In genomic region chr9:468766-469496, GRCh38 we compare ENCODE assay signal across 8 cellular contexts. TPM values are rescaled to one million over a fixed set of nuclear protein-coding genes. Genes with fewer than 3 reads are reported as not detected.
DNase-seq lines count a peak whose midpoint lies in the region; ATAC-seq and TF ChIP-seq lines count a peak whose summit lies in the region.

No MANE protein-coding gene starts in this region.

- peak; percentile 24 for DNase-seq in GM10266 (ENCODE audit: extremely low spot score)
- peak in 1 of 3 donors; percentile 49 for DNase-seq in Peyer's patch
- no peak for DNase-seq in epithelial cell of proximal tubule (ENCODE audit: low read depth)
- no peak for DNase-seq in psoas muscle
- DNase-seq in HuH-7 (ENCODE audit: low spot score), result no peak
- DNase-seq in foreskin fibroblast, result no peak

- ATAC-seq in psoas muscle, result no peak
- ATAC-seq in GM21526 (IDR thresholded peaks at IDR 0.05; ENCODE audit: low FRiP score, unreplicated experiment), result no peak
- ATAC-seq in GM18870 (IDR thresholded peaks at IDR 0.05; ENCODE audit: unreplicated experiment), result no peak

- no peaks in the 10 kb centered on the region for H3K9me3 ChIP-seq in Peyer's patch
- H3K9me3 ChIP-seq in psoas muscle, result no peaks in the 10 kb centered on the region

- intact Hi-C loops in psoas muscle (cut with DNase I), result no loop called here

- H3K27ac ChIP-seq in Peyer's patch (peak overlapping the region; percentile 82 to 91 (median 86)), psoas muscle (no peak overlapping the region)

- peak overlapping the region in 2 of 4 donors; percentile 30 to 60 for H3K4me3 ChIP-seq in Peyer's patch
- H3K4me3 ChIP-seq in epithelial cell of proximal tubule (ENCODE audit: low read depth, low read length), result peak overlapping the region; percentile 67
- H3K4me3 ChIP-seq in psoas muscle, result peak overlapping the region; percentile 71
- peak overlapping the region in 1 of 2 donors; percentile 6 for H3K4me3 ChIP-seq in foreskin fibroblast (ENCODE audit: low read depth in 1 of 2, low read length in 2 of 2)

- H3K4me1 ChIP-seq in Peyer's patch (peaks cover 0 to 14% (median 4%) of the 10 kb centered on the region in 4 donors), psoas muscle (peaks cover 3% of the 10 kb centered on the region)

- no peak for TF ChIP-seq POLR2A in Peyer's patch (IDR thresholded peaks at IDR 0.05)

- 19 to 29% (median 23%) methylated on average over 8 to 9 of the region's 10 CpGs for WGBS in psoas muscle, 3 donors

- H3K27me3 ChIP-seq in Peyer's patch (no peaks in the 10 kb centered on the region), psoas muscle (ENCODE audit: insufficient read depth in 3 of 3, low read length in 2 of 3) (no peaks in the 10 kb centered on the region)

- TF ChIP-seq CTCF in GM10266 (IDR thresholded peaks at IDR 0.05; ENCODE audit: control insufficient read depth, insufficient read depth, low read depth, missing control alignments) (no peak), Peyer's patch (IDR thresholded peaks at IDR 0.05) (no peak), epithelial cell of proximal tubule (conservative IDR thresholded peaks at IDR 0.05; ENCODE audit: low read depth, low read length) (no peak), psoas muscle (IDR thresholded peaks at IDR 0.05) (no peak), foreskin fibroblast (IDR thresholded peaks at IDR 0.05; ENCODE audit: low read depth, low read length) (no peak)

- H3K36me3 ChIP-seq in Peyer's patch (peaks cover 0 to under 1% (median 0%) of the 10 kb centered on the region in 3 donors), psoas muscle (ENCODE audit: insufficient read depth in 1 of 2, low read depth in 1 of 2) (no peaks in the 10 kb centered on the region)

RNA-seq across cellular contexts. Expression of gene KANK1, which starts 35.6 kb away (rescaled TPM):
- total RNA-seq in Peyer's patch, result 10 to 100 TPM; 27.3 to 63.4 (median 59.6) TPM
- 16.0 and 18.7 TPM in 2 replicates for total RNA-seq in epithelial cell of proximal tubule
- total RNA-seq in psoas muscle, result 100 to 1,000 TPM in 1 of 4 donors, 10 to 100 TPM in 3; 29.2 to 114 (median 60.0) TPM
- polyA plus RNA-seq in psoas muscle, result 10 to 100 TPM; 28.4 to 75.1 (median 32.8) TPM
